ENCODE assay signal across 8 cellular contexts in the genomic region with DNA sequence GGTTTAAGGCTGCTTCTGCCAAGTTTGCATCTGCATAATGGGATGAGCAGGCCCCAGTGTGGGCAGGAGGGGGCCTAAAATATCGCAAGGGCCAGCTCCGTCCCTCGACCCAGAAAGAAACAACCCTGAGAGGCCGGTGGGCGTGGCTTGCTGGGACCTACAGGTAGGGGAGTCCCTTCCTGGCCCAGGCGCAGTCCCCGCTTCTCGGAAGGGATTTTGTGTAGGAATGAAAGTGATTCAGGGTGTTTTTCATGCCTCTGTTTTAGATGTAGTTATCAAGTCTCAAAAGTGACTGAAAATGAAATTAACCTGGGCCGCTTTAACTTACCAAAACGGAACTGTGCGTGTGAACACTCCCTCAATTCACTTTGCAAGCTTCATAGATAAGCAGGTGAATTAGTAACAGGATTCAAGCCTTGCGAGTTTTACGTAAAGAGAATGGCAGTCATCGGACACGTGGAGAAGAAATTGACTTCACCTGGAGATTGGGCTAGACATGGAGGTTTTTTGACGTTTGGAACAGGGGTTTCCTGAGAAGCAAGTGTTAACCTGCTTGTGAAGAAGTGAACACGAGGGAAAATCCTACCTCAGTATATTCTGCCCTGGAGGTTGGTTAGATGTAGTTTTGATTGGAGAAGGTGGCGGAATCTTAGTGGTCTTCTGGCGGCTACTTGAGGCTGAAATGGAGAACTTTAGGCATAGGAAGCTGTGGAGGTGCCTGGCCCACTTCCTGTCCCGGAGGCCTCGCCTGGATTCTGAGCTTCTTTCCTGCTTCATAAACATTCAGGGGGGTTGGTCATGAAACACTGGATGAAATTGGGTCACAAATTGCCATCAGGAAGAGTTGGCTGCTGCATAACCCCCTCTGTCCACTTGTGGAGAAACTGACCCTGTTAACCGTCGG. TPM values are rescaled to one million over a fixed set of nuclear protein-coding genes. Genes with fewer than 3 reads are reported as not detected.
DNase-seq lines count a peak whose midpoint lies in the region; ATAC-seq and TF ChIP-seq lines count a peak whose summit lies in the region.

No MANE protein-coding gene starts in this region.

- peaks cover 3 to 5% (median 3%) of the 10 kb centered on the region in 3 donors for H3K27me3 Mint-ChIP-seq in CD14-positive monocyte (ENCODE audit: low read depth in 3 of 3)
- H3K27me3 Mint-ChIP-seq in activated CD4-positive, alpha-beta T cell treated with anti-CD3 and anti-CD28 coated beads, Interleukin-2, amount 10 ng/mL, durations not matched to agents 7 days and 5 days, result no peaks in the 10 kb centered on the region

- peaks cover 0 to 3% (median 2%) of the 10 kb centered on the region in 7 donors for H3K9me3 Mint-ChIP-seq in CD14-positive monocyte
- peaks cover 2% of the 10 kb centered on the region for H3K9me3 Mint-ChIP-seq in activated CD4-positive, alpha-beta T cell treated with anti-CD3 and anti-CD28 coated beads, Interleukin-2, amount 10 ng/mL, durations not matched to agents 7 days and 5 days

- H3K4me3 ChIP-seq in muscle layer of colon (ENCODE audit: low read depth in 1 of 2, low read length in 2 of 2), result peak overlapping the region in 1 of 2 donors; percentile 73

- H3K4me1 Mint-ChIP-seq in CD14-positive monocyte, result peaks cover 48% of the 10 kb centered on the region
- peaks cover 73% of the 10 kb centered on the region for H3K4me1 Mint-ChIP-seq in activated CD4-positive, alpha-beta T cell treated with anti-CD3 and anti-CD28 coated beads, Interleukin-2, amount 10 ng/mL, durations not matched to agents 7 days and 5 days

- H3K9me3 ChIP-seq in muscle layer of colon (ENCODE audit: low read length), result no peaks in the 10 kb centered on the region

- CTCF ChIA-PET in activated CD4-positive, alpha-beta T cell treated with anti-CD3 and anti-CD28 coated beads, Interleukin-2, amount 10 ng/mL, durations not matched to agents 7 days and 5 days (lab: Charles Lee), result interaction anchor here (0.8 to 3.5 kb wide), 10 partner anchors 8 to 170 kb away, joined by 3 to 17 read pairs (median 4); no protein-coding TSS in a partner anchor

- peaks cover 12 to 17% of the 10 kb centered on the region in 2 donors for H3K36me3 Mint-ChIP-seq in CD14-positive monocyte
- peaks cover 66% of the 10 kb centered on the region for H3K36me3 Mint-ChIP-seq in activated CD4-positive, alpha-beta T cell treated with anti-CD3 and anti-CD28 coated beads, Interleukin-2, amount 10 ng/mL, durations not matched to agents 7 days and 5 days (ENCODE audit: low read depth)

- H3K36me3 ChIP-seq in muscle layer of colon (ENCODE audit: insufficient read depth, low read length), result no peaks in the 10 kb centered on the region

- peak; percentile 52 for DNase-seq in CD14-positive monocyte (ENCODE audit: low spot score)
- peak; percentile 63 for DNase-seq in HPDE6-E6E7 (ENCODE audit: extremely low spot score)
- DNase-seq in activated CD4-positive, alpha-beta T cell treated with anti-CD3 and anti-CD28 coated beads, Interleukin-2, amount 10 ng/mL, durations not matched to agents 7 days and 5 days, result peak; percentile 84
- DNase-seq in ecto neural progenitor cell (ENCODE audit: low spot score), result peak; percentile 65
- DNase-seq in stimulated activated CD8-positive, alpha-beta memory T cell treated with anti-CD3 and anti-CD28 coated beads, Interleukin-7, amount 100 ng/mL, for 48 hours (ENCODE audit: extremely low read depth in 1 of 2, low read depth in 1 of 2), result peak; percentile 69 to 94
- DNase-seq in GF-D8 (lab: John Stamatoyannopoulos, UW), result no peak

- H3K27ac ChIP-seq in muscle layer of colon (ENCODE audit: low read depth, low read length), result no peak overlapping the region

- H3K4me1 ChIP-seq in muscle layer of colon (ENCODE audit: insufficient read depth, low read length), result peaks cover 37% of the 10 kb centered on the region

- TF ChIP-seq CTCF in CD14-positive monocyte (IDR thresholded peaks at IDR 0.05), result no peak

- H3K27ac Mint-ChIP-seq in CD14-positive monocyte, result peak overlapping the region in 5 of 7 donors; percentile 12 to 79 (median 28)
- peak overlapping the region; percentile 95 for H3K27ac Mint-ChIP-seq in activated CD4-positive, alpha-beta T cell treated with anti-CD3 and anti-CD28 coated beads, Interleukin-2, amount 10 ng/mL, durations not matched to agents 7 days and 5 days

- POLR2A ChIA-PET in activated CD4-positive, alpha-beta T cell treated with anti-CD3 and anti-CD28 coated beads, Interleukin-2, amount 10 ng/mL, durations not matched to agents 7 days and 5 days (lab: Charles Lee), result interaction anchor here (1.2 to 1.8 kb wide), 2 partner anchors 9 to 30 kb away, joined by 4 to 6 read pairs; no protein-coding TSS in a partner anchor

- H3K4me3 Mint-ChIP-seq in CD14-positive monocyte, result peak overlapping the region; percentile 82 to 96
- peak overlapping the region; percentile 86 for H3K4me3 Mint-ChIP-seq in activated CD4-positive, alpha-beta T cell treated with anti-CD3 and anti-CD28 coated beads, Interleukin-2, amount 10 ng/mL, durations not matched to agents 7 days and 5 days

- intact Hi-C loops in CD14-positive monocyte (cut with micrococcal nuclease), result no loop called here

- peak; percentile 35 for ATAC-seq in GM19468 (IDR thresholded peaks at IDR 0.05; ENCODE audit: extremely low read depth, unreplicated experiment)

- H3K27me3 ChIP-seq in muscle layer of colon (ENCODE audit: control insufficient read depth in 1 of 2, insufficient read depth in 2 of 2, low read length in 2 of 2), result no peaks in the 10 kb centered on the region

- H3K9ac ChIP-seq in muscle layer of colon (ENCODE audit: low read length), result peak overlapping the region; percentile 73

RNA-seq across cellular contexts. Expression of a gene that starts 1.7 kb away (rescaled TPM):
- polyA plus RNA-seq in CD14-positive monocyte, result 1 to 10 TPM; 2.5 to 7.6 TPM
- 10 to 100 TPM; 73.3 to 84.1 TPM for total RNA-seq in activated CD4-positive, alpha-beta T cell treated with anti-CD3 and anti-CD28 coated beads, Interleukin-2, amount 10 ng/mL, durations not matched to agents 7 days and 5 days
